10 cellular contexts compared by ENCODE assay signal in the genomic region with DNA sequence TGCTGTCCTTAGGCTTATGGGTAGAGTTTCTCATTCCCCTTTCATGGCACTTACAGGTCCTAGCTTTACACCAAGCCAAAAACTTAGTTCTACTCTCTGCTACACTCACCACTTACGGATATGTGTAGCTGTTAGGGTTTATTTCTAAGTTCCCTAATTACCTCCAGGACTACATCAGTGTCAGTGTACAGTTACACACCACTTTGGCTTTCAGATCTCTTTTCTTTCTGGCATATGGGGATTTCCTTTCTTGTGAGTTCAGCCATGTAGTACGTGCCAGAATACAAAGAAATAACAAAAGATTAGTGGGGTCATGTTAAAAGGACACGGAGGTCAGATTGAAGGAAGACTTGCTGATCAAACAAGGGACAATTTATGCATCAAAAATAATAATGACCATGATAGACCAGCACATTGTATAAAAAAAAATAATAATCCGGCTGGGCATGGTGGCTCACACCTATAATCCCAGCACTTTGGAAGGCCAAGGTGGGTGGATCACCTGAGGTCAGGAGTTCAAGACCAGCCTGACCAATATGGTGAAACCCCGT. TPM values are rescaled to one million over a fixed set of nuclear protein-coding genes. Genes with fewer than 3 reads are reported as not detected.
DNase-seq lines count a peak whose midpoint lies in the region; ATAC-seq and TF ChIP-seq lines count a peak whose summit lies in the region.
"Had no signal": no experiment of that assay in that cellular context is flagged by ENCODE, and none has a peak within 500 bp of the region (broad histone marks: within the 10 kb centered on the region; RNA-seq: fewer than 3 reads in every experiment).

No MANE protein-coding gene starts in this region.

- intact Hi-C loops in activated T-helper 2 cell treated with anti-CD3 and anti-CD28 coated beads, Interferon-gamma antibody, Interleukin-2, Interleukin-4, amounts not matched to agents 10 μg/mL and 5 μg/mL and 100 μg/mL, durations not matched to agents 14 hours and 24 hours and 36 hours (cut with micrococcal nuclease) = no loop called here
- intact Hi-C loops in head of caudate nucleus (cut with DNase I) = no loop called here

- H3K27me3 ChIP-seq in GM06990 (replicated peaks; ENCODE audit: control insufficient read depth, insufficient read depth, low read length) = no peaks in the 10 kb centered on the region

- TF ChIP-seq CTCF in GM06990 (IDR thresholded peaks at IDR 0.05; ENCODE audit: insufficient read depth, low read length, poor library complexity, severe bottlenecking) (no peak), HFFc6 (IDR thresholded peaks at IDR 0.05) (no peak)

- peak overlapping the region; percentile 75 for H3K27ac Mint-ChIP-seq in activated T-helper 2 cell treated with anti-CD3 and anti-CD28 coated beads, Interferon-gamma antibody, Interleukin-2, Interleukin-4, amounts not matched to agents 10 μg/mL and 5 μg/mL and 100 μg/mL, durations not matched to agents 14 hours and 24 hours and 36 hours
- no peak overlapping the region for H3K27ac Mint-ChIP-seq in HFFc6
- H3K27ac Mint-ChIP-seq: brain had no signal

- peaks cover 3% of the 10 kb centered on the region for H3K9me3 Mint-ChIP-seq in activated T-helper 2 cell treated with anti-CD3 and anti-CD28 coated beads, Interferon-gamma antibody, Interleukin-2, Interleukin-4, amounts not matched to agents 10 μg/mL and 5 μg/mL and 100 μg/mL, durations not matched to agents 14 hours and 24 hours and 36 hours
- no peaks in the 10 kb centered on the region for H3K9me3 Mint-ChIP-seq in HFFc6
- H3K9me3 Mint-ChIP-seq: brain had no signal

- H3K27me3 Mint-ChIP-seq in activated T-helper 2 cell treated with anti-CD3 and anti-CD28 coated beads, Interferon-gamma antibody, Interleukin-2, Interleukin-4, amounts not matched to agents 10 μg/mL and 5 μg/mL and 100 μg/mL, durations not matched to agents 14 hours and 24 hours and 36 hours (ENCODE audit: low read depth) = no peaks in the 10 kb centered on the region
- peaks cover 4% of the 10 kb centered on the region for H3K27me3 Mint-ChIP-seq in HFFc6 (ENCODE audit: insufficient read depth)
- H3K27me3 Mint-ChIP-seq: brain had no signal

- H3K4me3 Mint-ChIP-seq in activated T-helper 2 cell treated with anti-CD3 and anti-CD28 coated beads, Interferon-gamma antibody, Interleukin-2, Interleukin-4, amounts not matched to agents 10 μg/mL and 5 μg/mL and 100 μg/mL, durations not matched to agents 14 hours and 24 hours and 36 hours (ENCODE audit: low read depth) = no peak overlapping the region
- no peak overlapping the region for H3K4me3 Mint-ChIP-seq in HFFc6
- H3K4me3 Mint-ChIP-seq: brain had no signal

- no peaks in the 10 kb centered on the region for H3K36me3 ChIP-seq in GM06990 (ENCODE audit: control insufficient read depth, insufficient read depth, low read length)

- peaks cover 12% of the 10 kb centered on the region for H3K36me3 Mint-ChIP-seq in activated T-helper 2 cell treated with anti-CD3 and anti-CD28 coated beads, Interferon-gamma antibody, Interleukin-2, Interleukin-4, amounts not matched to agents 10 μg/mL and 5 μg/mL and 100 μg/mL, durations not matched to agents 14 hours and 24 hours and 36 hours (ENCODE audit: low read depth)
- H3K36me3 Mint-ChIP-seq in HFFc6 (ENCODE audit: low read depth) = no peaks in the 10 kb centered on the region
- H3K36me3 Mint-ChIP-seq: brain had no signal

- ATAC-seq in GM19324 (IDR thresholded peaks at IDR 0.05; ENCODE audit: low FRiP score, unreplicated experiment) = peak; percentile 57
- peak; percentile 23 for ATAC-seq in HG03378 (IDR thresholded peaks at IDR 0.05; ENCODE audit: unreplicated experiment)

- peaks cover 49% of the 10 kb centered on the region for H3K4me1 Mint-ChIP-seq in activated T-helper 2 cell treated with anti-CD3 and anti-CD28 coated beads, Interferon-gamma antibody, Interleukin-2, Interleukin-4, amounts not matched to agents 10 μg/mL and 5 μg/mL and 100 μg/mL, durations not matched to agents 14 hours and 24 hours and 36 hours (ENCODE audit: low read depth)
- peaks cover 4% of the 10 kb centered on the region; the same call in 1 of the 2 replicates for H3K4me1 Mint-ChIP-seq in HFFc6 (ENCODE audit: low read depth)

- DNase-seq in GM06990 (ENCODE audit: extremely low read depth, insufficient read length) (peak; percentile 73), SKM-1 treated with dmso at 0.1 percent for 144 hours (lab: John Stamatoyannopoulos, UW; ENCODE audit: unreplicated experiment) (no peak), A172 (ENCODE audit: low spot score) (no peak), HFFc6 (no peak), head of caudate nucleus (no peak)
- DNase-seq in activated T-helper 2 cell treated with anti-CD3 and anti-CD28 coated beads, Interferon-gamma antibody, Interleukin-2, Interleukin-4, amounts not matched to agents 10 μg/mL and 5 μg/mL and 100 μg/mL, durations not matched to agents 14 hours and 24 hours and 36 hours (ENCODE audit: low spot score) = no peak

- H3K4me3 ChIP-seq in GM06990 (replicated peaks; ENCODE audit: low read depth, low read length) = peak overlapping the region; percentile 55
- H3K4me3 ChIP-seq: skin epidermis had no signal

RNA-seq across cellular contexts. Expression of gene LYRM7, which starts 41.8 kb away (rescaled TPM):
- 14.0 and 20.3 TPM in 2 replicates for total RNA-seq in activated T-helper 2 cell treated with anti-CD3 and anti-CD28 coated beads, Interferon-gamma antibody, Interleukin-2, Interleukin-4, amounts not matched to agents 10 μg/mL and 5 μg/mL and 100 μg/mL, durations not matched to agents 14 hours and 24 hours and 36 hours
- 7.0 and 9.8 TPM in 2 replicates for total RNA-seq in A172 (2014; rRNA removed; shearing (Covaris generic))
- 10 to 100 TPM in 3 of 6 experiments, 1 to 10 TPM in 3; 8.1 to 10.9 (median 9.9) TPM for total RNA-seq in HFFc6 (2021; fragmentation: NEBNext Ultra II Directional; extraction: Animal tissue kit (Norgen Biotek cat#: 25700))

RNA-seq across cellular contexts. Expression of gene HINT1, which starts 47.5 kb away (rescaled TPM):
- total RNA-seq in activated T-helper 2 cell treated with anti-CD3 and anti-CD28 coated beads, Interferon-gamma antibody, Interleukin-2, Interleukin-4, amounts not matched to agents 10 μg/mL and 5 μg/mL and 100 μg/mL, durations not matched to agents 14 hours and 24 hours and 36 hours = 279 and 282 TPM in 2 replicates
- 540 and 574 TPM in 2 replicates for total RNA-seq in A172 (2014; rRNA removed; shearing (Covaris generic))
- total RNA-seq in HFFc6 (2021; fragmentation: NEBNext Ultra II Directional; extraction: Animal tissue kit (Norgen Biotek cat#: 25700)) = 100 to 1,000 TPM; 231 to 251 (median 241) TPM

RNA-seq across cellular contexts. Expression of gene CDC42SE2, which starts 51.3 kb away (rescaled TPM):
- total RNA-seq in activated T-helper 2 cell treated with anti-CD3 and anti-CD28 coated beads, Interferon-gamma antibody, Interleukin-2, Interleukin-4, amounts not matched to agents 10 μg/mL and 5 μg/mL and 100 μg/mL, durations not matched to agents 14 hours and 24 hours and 36 hours = 89.5 and 91.0 TPM in 2 replicates
- 49.6 and 52.3 TPM in 2 replicates for total RNA-seq in A172 (2014; rRNA removed; shearing (Covaris generic))
- 10 to 100 TPM; 14.2 to 18.0 (median 16.4) TPM for total RNA-seq in HFFc6 (2021; fragmentation: NEBNext Ultra II Directional; extraction: Animal tissue kit (Norgen Biotek cat#: 25700))
